Comparison of ENCODE assay signal across 10 cellular contexts in genomic region chr3:70716832-70717231, GRCh38.
A peak's percentile ranks its signal among the peaks of the same experiment; 100 is the strongest.
DNase-seq lines count a peak whose midpoint lies in the region; ATAC-seq and TF ChIP-seq lines count a peak whose summit lies in the region.
"Had no signal": no experiment of that assay in that cellular context is flagged by ENCODE, and none has a peak within 500 bp of the region (broad histone marks: within the 10 kb centered on the region; RNA-seq: fewer than 3 reads in every experiment).

No MANE protein-coding gene starts in this region.

- no peaks in the 10 kb centered on the region for H3K27me3 ChIP-seq in Loucy (ENCODE audit: insufficient read depth, low read length, poor library complexity, severe bottlenecking)
- H3K27me3 ChIP-seq in mesenchymal stem cell (ENCODE audit: control insufficient read depth in 1 of 2, insufficient read depth in 1 of 2, low read length in 2 of 2) = no peaks in the 10 kb centered on the region
- no peaks in the 10 kb centered on the region for H3K27me3 ChIP-seq in MM.1S (replicated peaks; ENCODE audit: insufficient read depth, low read length)
- no peaks in the 10 kb centered on the region for H3K27me3 ChIP-seq in stomach

- H3K79me2 ChIP-seq in Loucy (ENCODE audit: insufficient read depth, low read length) (no peaks in the 10 kb centered on the region), MM.1S (ENCODE audit: low read length) (no peaks in the 10 kb centered on the region)

- no peak overlapping the region for H3K4ac ChIP-seq in mesenchymal stem cell (ENCODE audit: low read depth in 1 of 2, low read length in 2 of 2)

- H3K27ac ChIP-seq in mesenchymal stem cell (ENCODE audit: low read length, poor library complexity, severe bottlenecking) (no peak overlapping the region), MM.1S (ENCODE audit: low read length) (no peak overlapping the region), stomach (no peak overlapping the region)

- intact Hi-C loops in stomach (cut with DNase I; ENCODE audit: low total_unique reads) = no loop called here

- H3K4me2 ChIP-seq in Loucy (ENCODE audit: low read depth, low read length, poor library complexity, severe bottlenecking) (no peak overlapping the region), mesenchymal stem cell (ENCODE audit: low read length, poor library complexity, severe bottlenecking) (no peak overlapping the region), MM.1S (ENCODE audit: low read depth, low read length) (no peak overlapping the region)

- H3K9me3 ChIP-seq in Loucy (ENCODE audit: insufficient read depth, low read depth, low read length) (peaks cover 16% of the 10 kb centered on the region; the same call in 1 of the 2 replicates), mesenchymal stem cell (ENCODE audit: control insufficient read depth, low read length) (peaks cover 18% of the 10 kb centered on the region), MM.1S (replicated peaks; ENCODE audit: insufficient read depth, low read length) (no peaks in the 10 kb centered on the region), stomach (peaks cover 5 to 18% (median 17%) of the 10 kb centered on the region in 4 donors)

- H3K18ac ChIP-seq in mesenchymal stem cell (ENCODE audit: low read depth in 1 of 2, low read length in 2 of 2) = no peak overlapping the region

- no peak overlapping the region for H4K91ac ChIP-seq in mesenchymal stem cell (ENCODE audit: low read length)

- H3K36me3 ChIP-seq in Loucy (ENCODE audit: insufficient read depth, low read length) (no peaks in the 10 kb centered on the region), mesenchymal stem cell (ENCODE audit: control insufficient read depth in 1 of 2, insufficient read depth in 2 of 2, low read depth in 1 of 2, low read length in 2 of 2) (no peaks in the 10 kb centered on the region), MM.1S (replicated peaks; ENCODE audit: insufficient read depth, low read length) (no peaks in the 10 kb centered on the region), stomach (no peaks in the 10 kb centered on the region)

- no peak for TF ChIP-seq POLR2A in stomach (IDR thresholded peaks at IDR 0.05)

- H3K23ac ChIP-seq in mesenchymal stem cell (ENCODE audit: low read length in 2 of 2) = no peak overlapping the region

- WGBS in mesenchymal stem cell = 47% methylated on average over 3 of the region's 4 CpGs
- WGBS in stomach, 5 donors = 22 to 34% (median 26%) methylated on average over 4 of the region's 4 CpGs

- no peak overlapping the region for H4K8ac ChIP-seq in mesenchymal stem cell (ENCODE audit: low read length)

- H2AFZ ChIP-seq in Loucy (ENCODE audit: low read length) (no peak overlapping the region), mesenchymal stem cell (ENCODE audit: low read depth, low read length) (no peak overlapping the region), MM.1S (ENCODE audit: low read length) (no peak overlapping the region)

- no peak overlapping the region for H2BK120ac ChIP-seq in mesenchymal stem cell (ENCODE audit: low read depth, low read length)

- H3K4me3 ChIP-seq in Loucy (ENCODE audit: low read length, poor library complexity, severe bottlenecking) (no peak overlapping the region), epithelial cell of esophagus (ENCODE audit: low read length) (no peak overlapping the region), mesenchymal stem cell (ENCODE audit: insufficient read depth in 1 of 2, low read depth in 1 of 2, low read length in 2 of 2) (no peak overlapping the region), MM.1S (ENCODE audit: low read length) (no peak overlapping the region), stomach (no peak overlapping the region)

- no peak overlapping the region for H2BK12ac ChIP-seq in mesenchymal stem cell (ENCODE audit: low read length in 2 of 2)

- H4K20me1 ChIP-seq in Loucy (ENCODE audit: insufficient read depth, low read length, poor library complexity, severe bottlenecking) (no peaks in the 10 kb centered on the region), MM.1S (ENCODE audit: insufficient read depth, low read length) (no peaks in the 10 kb centered on the region)

- H3K9ac ChIP-seq in Loucy (ENCODE audit: low read depth, low read length, poor library complexity, severe bottlenecking) = no peak overlapping the region
- H3K9ac ChIP-seq in mesenchymal stem cell (ENCODE audit: low read length) = peak overlapping the region; percentile 62
- H3K9ac ChIP-seq in MM.1S (ENCODE audit: low read length) = no peak overlapping the region

- peak; percentile 61 for TF ChIP-seq CTCF in AG09319 (IDR thresholded peaks at IDR 0.05; ENCODE audit: low read depth, low read length)
- peak; percentile 63 for TF ChIP-seq CTCF in Loucy (conservative IDR thresholded peaks at IDR 0.05; ENCODE audit: low read length)
- peak; percentile 48 for TF ChIP-seq CTCF in epithelial cell of esophagus (IDR thresholded peaks at IDR 0.05; ENCODE audit: insufficient read depth, low read depth, low read length, missing control alignments)
- TF ChIP-seq CTCF in MM.1S (IDR thresholded peaks at IDR 0.05; ENCODE audit: low read length) = no peak
- peak in 2 of 7 experiments; percentile 8 to 23 for TF ChIP-seq CTCF in stomach (IDR thresholded peaks at IDR 0.05)

- no peak overlapping the region for H2AK5ac ChIP-seq in mesenchymal stem cell (ENCODE audit: low read length, severe bottlenecking)

- H2BK5ac ChIP-seq in mesenchymal stem cell (ENCODE audit: low read depth, low read length, poor library complexity, severe bottlenecking) = no peak overlapping the region

- DNase-seq in AG09319 (ENCODE audit: extremely low read depth, low read depth) (peak; percentile 28), epithelial cell of esophagus (ENCODE audit: low read depth) (peak; percentile 40), mesenchymal stem cell (peak; percentile 32), MM.1S (no peak), NCI-H2227 (lab: John Stamatoyannopoulos, UW; ENCODE audit: unreplicated experiment) (no peak), stomach (no peak)
- DNase-seq: NCI-H82; stimulated activated CD4-positive, alpha-beta T cell treated with anti-CD3 and anti-CD28 coated beads, Interleukin-1b, Interleukin-23, amount 100 ng/mL, for 48 hours had no signal

- no peak for ATAC-seq in HG03175 (IDR thresholded peaks at IDR 0.05; ENCODE audit: unreplicated experiment)

- no peak for TF ChIP-seq EP300 in stomach (IDR thresholded peaks at IDR 0.05)

- no peaks in the 10 kb centered on the region for H3K9me2 ChIP-seq in Loucy (replicated peaks; ENCODE audit: low read depth, low read length)
- no peaks in the 10 kb centered on the region for H3K9me2 ChIP-seq in MM.1S (replicated peaks; ENCODE audit: insufficient read depth, low read length)

- no peaks in the 10 kb centered on the region for H3K4me1 ChIP-seq in Loucy (ENCODE audit: insufficient read depth, low read length, poor library complexity, severe bottlenecking)
- H3K4me1 ChIP-seq in mesenchymal stem cell (ENCODE audit: control insufficient read depth, insufficient read depth, low read depth, low read length) = no peaks in the 10 kb centered on the region
- no peaks in the 10 kb centered on the region for H3K4me1 ChIP-seq in MM.1S (ENCODE audit: low read length)
- H3K4me1 ChIP-seq in stomach = no peaks in the 10 kb centered on the region

- H3F3A ChIP-seq in Loucy (ENCODE audit: low read depth) (no peaks in the 10 kb centered on the region), MM.1S (ENCODE audit: insufficient read depth, low read length) (no peaks in the 10 kb centered on the region)

- H3K14ac ChIP-seq in mesenchymal stem cell (ENCODE audit: low read length in 2 of 2) = no peak overlapping the region

- no peaks in the 10 kb centered on the region for H3K79me1 ChIP-seq in mesenchymal stem cell (replicated peaks; ENCODE audit: low read length, poor library complexity, severe bottlenecking)

- H2BK15ac ChIP-seq in mesenchymal stem cell (ENCODE audit: low read depth, poor library complexity, severe bottlenecking) = no peak overlapping the region

Comparison
In these comparisons a context has a peak if more than half of its experiments do, and no peak if none do; other contexts are left out.
1. DNase-seq: peak in AG09319 (single experiment), epithelial cell of esophagus (single experiment) and mesenchymal stem cell (single experiment); none in MM.1S (single experiment), NCI-H2227 (single experiment) and stomach (single experiment).